In genomic region chr2:231701456-231702373, GRCh38 we compare ENCODE assay signal across 1 cellular context.
TF ChIP-seq lines count a peak whose summit lies in the region.

No MANE protein-coding gene starts in this region.

TF ChIP-seq in HepG2, 621 proteins besides CTCF, POLR2A, EP300 and RAD21 (continued from another document and continues in another):
- TF ChIP-seq, protein P1, sequence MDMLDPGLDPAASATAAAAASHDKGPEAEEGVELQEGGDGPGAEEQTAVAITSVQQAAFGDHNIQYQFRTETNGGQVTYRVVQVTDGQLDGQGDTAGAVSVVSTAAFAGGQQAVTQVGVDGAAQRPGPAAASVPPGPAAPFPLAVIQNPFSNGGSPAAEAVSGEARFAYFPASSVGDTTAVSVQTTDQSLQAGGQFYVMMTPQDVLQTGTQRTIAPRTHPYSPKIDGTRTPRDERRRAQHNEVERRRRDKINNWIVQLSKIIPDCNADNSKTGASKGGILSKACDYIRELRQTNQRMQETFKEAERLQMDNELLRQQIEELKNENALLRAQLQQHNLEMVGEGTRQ (IDR thresholded peaks at IDR 0.05; ENCODE audit: low read depth, low read length): no peak
- TF ChIP-seq, protein P1 (CRISPR knock-in tag; IDR thresholded peaks at IDR 0.05; ENCODE audit: borderline replicate concordance): no peak
- no peak for TF ChIP-seq ZBTB1 (CRISPR knock-in tag; IDR thresholded peaks at IDR 0.05; ENCODE audit: borderline replicate concordance)
- TF ChIP-seq ZEB1 (IDR thresholded peaks at IDR 0.05; ENCODE audit: insufficient replicate concordance, low read depth): peak; percentile 36
- no peak for TF ChIP-seq RAD51 (IDR thresholded peaks at IDR 0.05; ENCODE audit: borderline replicate concordance)
- peak; percentile 80; the same call in 1 of the 2 replicates for TF ChIP-seq SMAD3 (CRISPR knock-in tag; IDR thresholded peaks at IDR 0.05)
- TF ChIP-seq ZNF850 (CRISPR knock-in tag; conservative IDR thresholded peaks at IDR 0.05): no peak
- TF ChIP-seq, protein P2, sequence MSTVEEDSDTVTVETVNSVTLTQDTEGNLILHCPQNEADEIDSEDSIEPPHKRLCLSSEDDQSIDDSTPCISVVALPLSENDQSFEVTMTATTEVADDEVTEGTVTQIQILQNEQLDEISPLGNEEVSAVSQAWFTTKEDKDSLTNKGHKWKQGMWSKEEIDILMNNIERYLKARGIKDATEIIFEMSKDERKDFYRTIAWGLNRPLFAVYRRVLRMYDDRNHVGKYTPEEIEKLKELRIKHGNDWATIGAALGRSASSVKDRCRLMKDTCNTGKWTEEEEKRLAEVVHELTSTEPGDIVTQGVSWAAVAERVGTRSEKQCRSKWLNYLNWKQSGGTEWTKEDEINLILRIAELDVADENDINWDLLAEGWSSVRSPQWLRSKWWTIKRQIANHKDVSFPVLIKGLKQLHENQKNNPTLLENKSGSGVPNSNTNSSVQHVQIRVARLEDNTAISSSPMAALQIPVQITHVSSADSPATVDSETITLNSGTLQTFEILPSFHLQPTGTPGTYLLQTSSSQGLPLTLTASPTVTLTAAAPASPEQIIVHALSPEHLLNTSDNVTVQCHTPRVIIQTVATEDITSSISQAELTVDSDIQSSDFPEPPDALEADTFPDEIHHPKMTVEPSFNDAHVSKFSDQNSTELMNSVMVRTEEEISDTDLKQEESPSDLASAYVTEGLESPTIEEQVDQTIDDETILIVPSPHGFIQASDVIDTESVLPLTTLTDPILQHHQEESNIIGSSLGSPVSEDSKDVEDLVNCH (CRISPR knock-in tag; IDR thresholded peaks at IDR 0.05): no peak
- TF ChIP-seq ZNF264 (CRISPR knock-in tag; IDR thresholded peaks at IDR 0.05): no peak
- TF ChIP-seq ZNF510 (CRISPR knock-in tag; IDR thresholded peaks at IDR 0.05; ENCODE audit: low read depth): peak; percentile 46; the same call in 1 of the 2 replicates
- TF ChIP-seq TOPORS (CRISPR knock-in tag; IDR thresholded peaks at IDR 0.05): 0 out of 2 replicates have a peak, but pooled peaks have one; percentile 54
- TF ChIP-seq ONECUT2 (CRISPR knock-in tag; IDR thresholded peaks at IDR 0.05): no peak
- peak; percentile 57; the same call in 1 of the 2 replicates for TF ChIP-seq PITX1 (CRISPR knock-in tag; IDR thresholded peaks at IDR 0.05)
- TF ChIP-seq ZNF775 (CRISPR knock-in tag; IDR thresholded peaks at IDR 0.05; ENCODE audit: borderline replicate concordance): no peak
- TF ChIP-seq ZNF615 (CRISPR knock-in tag; IDR thresholded peaks at IDR 0.05; ENCODE audit: borderline replicate concordance): 0 out of 2 replicates have a peak, but pooled peaks have one; percentile 51
- no peak for TF ChIP-seq NCOA2 (CRISPR knock-in tag; IDR thresholded peaks at IDR 0.05)
- no peak for TF ChIP-seq RFXANK (CRISPR knock-in tag; IDR thresholded peaks at IDR 0.05)
- no peak for TF ChIP-seq ZNF326 (CRISPR knock-in tag; IDR thresholded peaks at IDR 0.05; ENCODE audit: borderline replicate concordance)
- TF ChIP-seq RFX3 (CRISPR knock-in tag; IDR thresholded peaks at IDR 0.05): no peak
- 0 out of 2 replicates have a peak, but pooled peaks have one; percentile 36 for TF ChIP-seq ZNF790 (CRISPR knock-in tag; IDR thresholded peaks at IDR 0.05; ENCODE audit: borderline replicate concordance)
- peak; percentile 40; the same call in 1 of the 2 replicates for TF ChIP-seq ZMYM4 (CRISPR knock-in tag; IDR thresholded peaks at IDR 0.05)
- peak; percentile 56 for TF ChIP-seq SAP130 (CRISPR knock-in tag; IDR thresholded peaks at IDR 0.05; ENCODE audit: low read depth)
- TF ChIP-seq HMGXB3 (CRISPR knock-in tag; IDR thresholded peaks at IDR 0.05; ENCODE audit: borderline replicate concordance): no peak; the same call in 1 of the 2 replicates
- TF ChIP-seq, protein P3, sequence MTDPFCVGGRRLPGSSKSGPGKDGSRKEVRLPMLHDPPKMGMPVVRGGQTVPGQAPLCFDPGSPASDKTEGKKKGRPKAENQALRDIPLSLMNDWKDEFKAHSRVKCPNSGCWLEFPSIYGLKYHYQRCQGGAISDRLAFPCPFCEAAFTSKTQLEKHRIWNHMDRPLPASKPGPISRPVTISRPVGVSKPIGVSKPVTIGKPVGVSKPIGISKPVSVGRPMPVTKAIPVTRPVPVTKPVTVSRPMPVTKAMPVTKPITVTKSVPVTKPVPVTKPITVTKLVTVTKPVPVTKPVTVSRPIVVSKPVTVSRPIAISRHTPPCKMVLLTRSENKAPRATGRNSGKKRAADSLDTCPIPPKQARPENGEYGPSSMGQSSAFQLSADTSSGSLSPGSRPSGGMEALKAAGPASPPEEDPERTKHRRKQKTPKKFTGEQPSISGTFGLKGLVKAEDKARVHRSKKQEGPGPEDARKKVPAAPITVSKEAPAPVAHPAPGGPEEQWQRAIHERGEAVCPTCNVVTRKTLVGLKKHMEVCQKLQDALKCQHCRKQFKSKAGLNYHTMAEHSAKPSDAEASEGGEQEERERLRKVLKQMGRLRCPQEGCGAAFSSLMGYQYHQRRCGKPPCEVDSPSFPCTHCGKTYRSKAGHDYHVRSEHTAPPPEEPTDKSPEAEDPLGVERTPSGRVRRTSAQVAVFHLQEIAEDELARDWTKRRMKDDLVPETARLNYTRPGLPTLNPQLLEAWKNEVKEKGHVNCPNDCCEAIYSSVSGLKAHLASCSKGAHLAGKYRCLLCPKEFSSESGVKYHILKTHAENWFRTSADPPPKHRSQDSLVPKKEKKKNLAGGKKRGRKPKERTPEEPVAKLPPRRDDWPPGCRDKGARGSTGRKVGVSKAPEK (CRISPR knock-in tag; IDR thresholded peaks at IDR 0.05; ENCODE audit: borderline replicate concordance): peak; percentile 40; the same call in 1 of the 2 replicates
- TF ChIP-seq ZNF564 (CRISPR knock-in tag; IDR thresholded peaks at IDR 0.05): peak; percentile 66; the same call in 1 of the 2 replicates
- peak; percentile 49; the same call in 1 of the 2 replicates for TF ChIP-seq ERF (CRISPR knock-in tag; IDR thresholded peaks at IDR 0.05)
- peak; percentile 81 for TF ChIP-seq ZFX (CRISPR knock-in tag; IDR thresholded peaks at IDR 0.05; ENCODE audit: low read depth)
- TF ChIP-seq ETV5 (CRISPR knock-in tag; IDR thresholded peaks at IDR 0.05; ENCODE audit: borderline replicate concordance): peak; percentile 78; the same call in 1 of the 2 replicates
- TF ChIP-seq NFE2 (CRISPR knock-in tag; IDR thresholded peaks at IDR 0.05): no peak
- TF ChIP-seq ZNF124 (CRISPR knock-in tag; IDR thresholded peaks at IDR 0.05): no peak; the same call in 1 of the 2 replicates
- TF ChIP-seq ZNF703 (CRISPR knock-in tag; IDR thresholded peaks at IDR 0.05; ENCODE audit: borderline replicate concordance): peak; percentile 38; the same call in 1 of the 2 replicates
- TF ChIP-seq ZNF10 (CRISPR knock-in tag; IDR thresholded peaks at IDR 0.05; ENCODE audit: borderline replicate concordance, low read depth): no peak
- peak; percentile 66; the same call in 1 of the 2 replicates for TF ChIP-seq SAFB2 (CRISPR knock-in tag; IDR thresholded peaks at IDR 0.05; ENCODE audit: borderline replicate concordance, low read depth)
- TF ChIP-seq ZNF547 (CRISPR knock-in tag; IDR thresholded peaks at IDR 0.05): peak; percentile 93
- 0 out of 2 replicates have a peak, but pooled peaks have one; percentile 25 for TF ChIP-seq ZNF589 (CRISPR knock-in tag; conservative IDR thresholded peaks at IDR 0.05)
- TF ChIP-seq SMAD9 (CRISPR knock-in tag; IDR thresholded peaks at IDR 0.05): no peak; the same call in none of the 2 replicates
- peak; percentile 87; the same call in 1 of the 2 replicates for TF ChIP-seq MTERF4 (CRISPR knock-in tag; IDR thresholded peaks at IDR 0.05)
- TF ChIP-seq ZNF256 (CRISPR knock-in tag; conservative IDR thresholded peaks at IDR 0.05): no peak
- peak; percentile 89 for TF ChIP-seq CEBPB (IDR thresholded peaks at IDR 0.05; ENCODE audit: borderline replicate concordance, low read depth, low read length)
- TF ChIP-seq, protein P4, sequence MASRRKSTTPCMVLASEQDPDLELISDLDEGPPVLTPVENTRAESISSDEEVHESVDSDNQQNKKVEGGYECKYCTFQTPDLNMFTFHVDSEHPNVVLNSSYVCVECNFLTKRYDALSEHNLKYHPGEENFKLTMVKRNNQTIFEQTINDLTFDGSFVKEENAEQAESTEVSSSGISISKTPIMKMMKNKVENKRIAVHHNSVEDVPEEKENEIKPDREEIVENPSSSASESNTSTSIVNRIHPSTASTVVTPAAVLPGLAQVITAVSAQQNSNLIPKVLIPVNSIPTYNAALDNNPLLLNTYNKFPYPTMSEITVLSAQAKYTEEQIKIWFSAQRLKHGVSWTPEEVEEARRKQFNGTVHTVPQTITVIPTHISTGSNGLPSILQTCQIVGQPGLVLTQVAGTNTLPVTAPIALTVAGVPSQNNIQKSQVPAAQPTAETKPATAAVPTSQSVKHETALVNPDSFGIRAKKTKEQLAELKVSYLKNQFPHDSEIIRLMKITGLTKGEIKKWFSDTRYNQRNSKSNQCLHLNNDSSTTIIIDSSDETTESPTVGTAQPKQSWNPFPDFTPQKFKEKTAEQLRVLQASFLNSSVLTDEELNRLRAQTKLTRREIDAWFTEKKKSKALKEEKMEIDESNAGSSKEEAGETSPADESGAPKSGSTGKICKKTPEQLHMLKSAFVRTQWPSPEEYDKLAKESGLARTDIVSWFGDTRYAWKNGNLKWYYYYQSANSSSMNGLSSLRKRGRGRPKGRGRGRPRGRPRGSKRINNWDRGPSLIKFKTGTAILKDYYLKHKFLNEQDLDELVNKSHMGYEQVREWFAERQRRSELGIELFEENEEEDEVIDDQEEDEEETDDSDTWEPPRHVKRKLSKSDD (CRISPR knock-in tag; IDR thresholded peaks at IDR 0.05; ENCODE audit: low read depth): 0 out of 2 replicates have a peak, but pooled peaks have one; percentile 44
- TF ChIP-seq, protein P5, sequence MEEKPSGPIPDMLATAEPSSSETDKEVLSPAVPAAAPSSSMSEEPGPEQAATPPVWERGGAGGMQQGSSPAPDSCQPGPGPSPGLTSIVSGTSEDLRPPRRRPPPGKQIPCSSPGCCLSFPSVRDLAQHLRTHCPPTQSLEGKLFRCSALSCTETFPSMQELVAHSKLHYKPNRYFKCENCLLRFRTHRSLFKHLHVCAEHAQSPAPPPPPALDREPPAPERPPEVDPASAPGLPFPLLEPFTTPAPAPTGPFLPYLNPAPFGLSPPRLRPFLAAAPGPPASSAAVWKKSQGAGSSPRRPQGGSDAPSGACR (CRISPR knock-in tag; IDR thresholded peaks at IDR 0.05): peak; percentile 75; the same call in 1 of the 2 replicates
- no peak for TF ChIP-seq ZFP62 (CRISPR knock-in tag; IDR thresholded peaks at IDR 0.05)
- no peak for TF ChIP-seq RARG (CRISPR knock-in tag; IDR thresholded peaks at IDR 0.05; ENCODE audit: low read depth)
- 0 out of 2 replicates have a peak, but pooled peaks have one; percentile 24 for TF ChIP-seq AKAP8 (CRISPR knock-in tag; IDR thresholded peaks at IDR 0.05)
- TF ChIP-seq MEIS1 (CRISPR knock-in tag; IDR thresholded peaks at IDR 0.05; ENCODE audit: borderline replicate concordance): no peak
